10 cellular contexts compared by ENCODE assay signal in genomic region chr2:157784169-157784822, GRCh38.
DNase-seq lines count a peak whose midpoint lies in the region; ATAC-seq, FAIRE-seq and TF ChIP-seq lines count a peak whose summit lies in the region.
"Had no signal": no experiment of that assay in that cellular context is flagged by ENCODE, and none has a peak within 500 bp of the region (broad histone marks: within the 10 kb centered on the region; RNA-seq: fewer than 3 reads in every experiment).

No MANE protein-coding gene starts in this region.

- no peaks in the 10 kb centered on the region for H3K36me3 Mint-ChIP-seq in activated naive CD4-positive, alpha-beta T cell treated with anti-CD3 and anti-CD28 coated beads, Interleukin-2, amount 50 U/mL, for 24 hours

- peak; percentile 76 for TF ChIP-seq EP300 in K562 (IDR thresholded peaks at IDR 0.05; ENCODE audit: low read length)

- H3K27me3 ChIP-seq in K562 (ENCODE audit: control insufficient read depth in 2 of 2, insufficient read depth in 2 of 2, low read length in 2 of 2), result no peaks in the 10 kb centered on the region

- no peaks in the 10 kb centered on the region; the same call in 1 of the 2 replicates for H3K9me3 ChIP-seq in K562 (replicated peaks; ENCODE audit: control insufficient read depth, insufficient read depth, low read depth, low read length)

- in situ Hi-C loops in K562 (cut with MboI), result loop anchor here (5.0 kb wide), 1 partner anchor 223 kb away; no protein-coding TSS in a partner anchor

- H3K4me3 Mint-ChIP-seq in activated naive CD4-positive, alpha-beta T cell treated with anti-CD3 and anti-CD28 coated beads, Interleukin-2, amount 50 U/mL, for 24 hours, result no peak overlapping the region

- peak overlapping the region; percentile 38; the same call in 1 of the 2 replicates for H3K4me2 ChIP-seq in K562 (ENCODE audit: insufficient read depth, low read length)

- H3K27me3 Mint-ChIP-seq in activated naive CD4-positive, alpha-beta T cell treated with anti-CD3 and anti-CD28 coated beads, Interleukin-2, amount 50 U/mL, for 24 hours, result no peaks in the 10 kb centered on the region

- peak overlapping the region; percentile 73 for H3K27ac Mint-ChIP-seq in activated naive CD4-positive, alpha-beta T cell treated with anti-CD3 and anti-CD28 coated beads, Interleukin-2, amount 50 U/mL, for 24 hours

- no peaks in the 10 kb centered on the region for H3K9me1 ChIP-seq in K562 (ENCODE audit: control insufficient read depth, insufficient read depth, low read length)

- H3K4me1 Mint-ChIP-seq in activated naive CD4-positive, alpha-beta T cell treated with anti-CD3 and anti-CD28 coated beads, Interleukin-2, amount 50 U/mL, for 24 hours, result peaks cover 42% of the 10 kb centered on the region

- 35% methylated on average over 11 of the region's 11 CpGs for WGBS in K562 (ENCODE audit: insufficient coverage, low coverage, missing lambda C conversion rate)

- FAIRE-seq in K562 (lab: Jason Lieb, UNC) (no peak), urothelium cell line (lab: Jason Lieb, UNC) (no peak)
- FAIRE-seq: endometrium, G401.6 had no signal

- peak overlapping the region; percentile 35 for H2AFZ ChIP-seq in K562 (ENCODE audit: low read depth, low read length)

- H3K27ac ChIP-seq in K562 (ENCODE audit: extremely low read depth, low read depth, low read length), result peak overlapping the region; percentile 37; the same call in 2 of the 3 replicates

- DNase-seq in activated naive CD4-positive, alpha-beta T cell treated with anti-CD3 and anti-CD28 coated beads, Interleukin-2, amount 50 U/mL, for 16 hours, result no peak
- DNase-seq in K562 (ENCODE audit: extremely low read depth in 1 of 4, low spot score in 3 of 4) (peak in 2 of 4 experiments; percentile 24 to 29), left lobe of liver (ENCODE audit: low spot score) (peak; percentile 86), urothelium cell line (ENCODE audit: low spot score) (peak; percentile 8), DMS79 treated with DMSO at 0.1 percent for 48 hours (lab: John Stamatoyannopoulos, UW) (no peak), NCI-H146 treated with DMSO at 0.1 percent for 48 hours (lab: John Stamatoyannopoulos, UW; ENCODE audit: unreplicated experiment) (no peak)

- no peaks in the 10 kb centered on the region for H3K9me3 Mint-ChIP-seq in activated naive CD4-positive, alpha-beta T cell treated with anti-CD3 and anti-CD28 coated beads, Interleukin-2, amount 50 U/mL, for 24 hours

- peaks cover 22 to 66% of the 10 kb centered on the region in 2 experiments for H3K4me1 ChIP-seq in K562 (replicated peaks in 1 of 2; ENCODE audit: control insufficient read depth in 2 of 2, insufficient read depth in 2 of 2, low read length in 2 of 2)

- peak overlapping the region; percentile 34 to 69 for H3K9ac ChIP-seq in K562 (ENCODE audit: insufficient read depth in 1 of 2, low read depth in 2 of 2, low read length in 2 of 2)

- TF ChIP-seq POLR2A in K562 (conservative IDR thresholded peaks at IDR 0.05), result no peak

- ATAC-seq in K562 (no peak), left lobe of liver (peak; percentile 86), HG03175 (IDR thresholded peaks at IDR 0.05; ENCODE audit: unreplicated experiment) (no peak)

- H3K36me3 ChIP-seq in K562 (ENCODE audit: control insufficient read depth, insufficient read depth, low read length), result peaks cover 11% of the 10 kb centered on the region

- peaks cover 3% of the 10 kb centered on the region; the same call in 1 of the 3 replicates for H3K79me2 ChIP-seq in K562 (ENCODE audit: control insufficient read depth, insufficient read depth, low read length)

- TF ChIP-seq RAD21 in K562 (CRISPR knock-in tag; conservative IDR thresholded peaks at IDR 0.05 in 1 of 2, IDR thresholded peaks at IDR 0.05 in 1 of 2), result 0 out of 4 replicates have a peak, but pooled peaks of 1 of the 2 experiments have one; percentile 3

- no TSS peak for BruUV-seq in K562 (replicated peaks; lab: Mats Ljungman, UMichigan)

- POLR2A ChIA-PET in K562 (lab: Yijun Ruan, JAX), result interaction anchor here (1.7 kb wide), 1 partner anchor 230 kb away, joined by 3 read pairs; no protein-coding TSS in a partner anchor

- H4K20me1 ChIP-seq in K562 (replicated peaks; ENCODE audit: control insufficient read depth, insufficient read depth, low read length), result no peaks in the 10 kb centered on the region

- CTCF ChIA-PET in K562 (lab: Yijun Ruan, JAX; ENCODE audit: low intra/inter-chr PET ratio), result no interaction called here

- no peak for TF ChIP-seq CTCF in K562 (IDR thresholded peaks at IDR 0.05 in 2 of 3, conservative IDR thresholded peaks at IDR 0.05 in 1 of 3; ENCODE audit: insufficient read depth in 2 of 3, low read depth in 1 of 3, low read length in 3 of 3)

- no peak overlapping the region for H3K4me3 ChIP-seq in K562

- intact Hi-C loops in K562 (cut with micrococcal nuclease), result no loop called here

TF ChIP-seq in K562, 482 proteins besides CTCF, POLR2A, EP300 and RAD21 (continues in another document):
- no peak for TF ChIP-seq FOXP4 (CRISPR knock-in tag; IDR thresholded peaks at IDR 0.05; ENCODE audit: borderline replicate concordance)
- no peak for TF ChIP-seq RBM17 (IDR thresholded peaks at IDR 0.05; ENCODE audit: borderline replicate concordance, low read depth, low read length)
- TF ChIP-seq CHD1 (IDR thresholded peaks at IDR 0.05; ENCODE audit: low read length), result no peak
- no peak for TF ChIP-seq ATF2 (CRISPR knock-in tag; IDR thresholded peaks at IDR 0.05)
- TF ChIP-seq ZZZ3 (IDR thresholded peaks at IDR 0.05), result no peak
- peak; percentile 77; the same call in 1 of the 2 replicates for TF ChIP-seq ZNF311 (CRISPR knock-in tag; IDR thresholded peaks at IDR 0.05)
- no peak for TF ChIP-seq MCM5 (IDR thresholded peaks at IDR 0.05; ENCODE audit: low read depth)
- no peak for TF ChIP-seq ZNF436 (CRISPR knock-in tag; IDR thresholded peaks at IDR 0.05)
- no peak for TF ChIP-seq U2AF2 (optimal IDR thresholded peaks at IDR 0.05; ENCODE audit: low read depth, low read length)
- TF ChIP-seq KHSRP (IDR thresholded peaks at IDR 0.05), result no peak
- TF ChIP-seq SP2 (IDR thresholded peaks at IDR 0.05; ENCODE audit: extremely low read depth, low read depth, low read length, poor library complexity, severe bottlenecking), result no peak
- TF ChIP-seq MLLT1 (IDR thresholded peaks at IDR 0.05), result no peak
- TF ChIP-seq ZNF76 (CRISPR knock-in tag; IDR thresholded peaks at IDR 0.05; ENCODE audit: borderline replicate concordance), result no peak
- no peak for TF ChIP-seq EZH2 (IDR thresholded peaks at IDR 0.05; ENCODE audit: borderline replicate concordance, low read depth, low read length)
- TF ChIP-seq ZBTB33 (CRISPR knock-in tag; IDR thresholded peaks at IDR 0.05), result no peak
- TF ChIP-seq ZNF133 (CRISPR knock-in tag; IDR thresholded peaks at IDR 0.05), result no peak

Comparison
In these comparisons a context has a peak if more than half of its experiments do, and no peak if none do; other contexts are left out.
1. DNase-seq: peak in left lobe of liver (single experiment) and urothelium cell line (single experiment); none in activated naive CD4-positive, alpha-beta T cell treated with anti-CD3 and anti-CD28 coated beads, Interleukin-2, amount 50 U/mL, for 16 hours (single experiment), DMS79 treated with DMSO at 0.1 percent for 48 hours (single experiment) and NCI-H146 treated with DMSO at 0.1 percent for 48 hours (single experiment).